In genomic region chr6:46130665-46131064, GRCh38 we compare ENCODE assay signal across 8 cellular contexts. TPM values are rescaled to one million over a fixed set of nuclear protein-coding genes. Genes with fewer than 3 reads are reported as not detected.
DNase-seq lines count a peak whose midpoint lies in the region; ATAC-seq and TF ChIP-seq lines count a peak whose summit lies in the region.

No MANE protein-coding gene starts in this region.

- POLR2A ChIA-PET in activated naive CD8-positive, alpha-beta T cell treated with anti-CD3 and anti-CD28 coated beads, Interleukin-2, amount 10 ng/mL, durations not matched to agents 7 days and 5 days (lab: Charles Lee), result no interaction called here

- no peaks in the 10 kb centered on the region for H3K36me3 Mint-ChIP-seq in stimulated activated naive CD8-positive, alpha-beta T cell treated with anti-CD3 and anti-CD28 coated beads, Interleukin-15, Interleukin-2, amounts not matched to agents 100 ng/mL and 50 ng/mL, for 24 hours (ENCODE audit: low read depth)
- H3K36me3 Mint-ChIP-seq in activated naive CD8-positive, alpha-beta T cell treated with anti-CD3 and anti-CD28 coated beads, Interleukin-2, amount 10 ng/mL, durations not matched to agents 7 days and 5 days, result peaks cover 4% of the 10 kb centered on the region
- no peaks in the 10 kb centered on the region for H3K36me3 Mint-ChIP-seq in osteocyte (ENCODE audit: unreplicated experiment)

- no peak for ATAC-seq in stimulated activated naive CD8-positive, alpha-beta T cell treated with anti-CD3 and anti-CD28 coated beads, Interleukin-15, Interleukin-2, amounts not matched to agents 100 U/mL and 50 U/mL, for 24 hours
- no peak for ATAC-seq in activated naive CD8-positive, alpha-beta T cell treated with anti-CD3 and anti-CD28 coated beads, Interleukin-2, amount 10 ng/mL, durations not matched to agents 7 days and 5 days (ENCODE audit: low read depth)
- no peak for ATAC-seq in HG03469 (IDR thresholded peaks at IDR 0.05; ENCODE audit: unreplicated experiment)

- peaks cover 63% of the 10 kb centered on the region for H3K4me1 Mint-ChIP-seq in stimulated activated naive CD8-positive, alpha-beta T cell treated with anti-CD3 and anti-CD28 coated beads, Interleukin-15, Interleukin-2, amounts not matched to agents 100 ng/mL and 50 ng/mL, for 24 hours (ENCODE audit: low read depth)
- H3K4me1 Mint-ChIP-seq in activated naive CD8-positive, alpha-beta T cell treated with anti-CD3 and anti-CD28 coated beads, Interleukin-2, amount 10 ng/mL, durations not matched to agents 7 days and 5 days, result peaks cover 24% of the 10 kb centered on the region
- peaks cover 7% of the 10 kb centered on the region for H3K4me1 Mint-ChIP-seq in osteocyte (ENCODE audit: unreplicated experiment)

- H3K4me3 ChIP-seq in mucosa of stomach (ENCODE audit: low read length), result peak overlapping the region; percentile 87
- no peak overlapping the region for H3K4me3 ChIP-seq in SJCRH30

- TF ChIP-seq CTCF in osteocyte (IDR thresholded peaks at IDR 0.05), result no peak

- no peaks in the 10 kb centered on the region for H3K9me3 ChIP-seq in mucosa of stomach (ENCODE audit: control insufficient read depth, low read length)
- no peaks in the 10 kb centered on the region for H3K9me3 ChIP-seq in SJCRH30 (replicated peaks)

- peak overlapping the region; percentile 89 for H3K27ac Mint-ChIP-seq in stimulated activated naive CD8-positive, alpha-beta T cell treated with anti-CD3 and anti-CD28 coated beads, Interleukin-15, Interleukin-2, amounts not matched to agents 100 ng/mL and 50 ng/mL, for 24 hours
- H3K27ac Mint-ChIP-seq in activated naive CD8-positive, alpha-beta T cell treated with anti-CD3 and anti-CD28 coated beads, Interleukin-2, amount 10 ng/mL, durations not matched to agents 7 days and 5 days, result peak overlapping the region; percentile 9
- H3K27ac Mint-ChIP-seq in osteocyte (ENCODE audit: unreplicated experiment), result no peak overlapping the region

- no peaks in the 10 kb centered on the region for H3K27me3 Mint-ChIP-seq in stimulated activated naive CD8-positive, alpha-beta T cell treated with anti-CD3 and anti-CD28 coated beads, Interleukin-15, Interleukin-2, amounts not matched to agents 100 ng/mL and 50 ng/mL, for 24 hours
- no peaks in the 10 kb centered on the region for H3K27me3 Mint-ChIP-seq in activated naive CD8-positive, alpha-beta T cell treated with anti-CD3 and anti-CD28 coated beads, Interleukin-2, amount 10 ng/mL, durations not matched to agents 7 days and 5 days
- peaks cover 56% of the 10 kb centered on the region for H3K27me3 Mint-ChIP-seq in osteocyte (ENCODE audit: unreplicated experiment)

- DNase-seq in stimulated activated naive CD8-positive, alpha-beta T cell treated with anti-CD3 and anti-CD28 coated beads, Interleukin-15, Interleukin-2, amounts not matched to agents 100 U/mL and 50 U/mL, for 24 hours, result no peak
- DNase-seq in activated naive CD8-positive, alpha-beta T cell treated with anti-CD3 and anti-CD28 coated beads, Interleukin-2, amount 10 ng/mL, durations not matched to agents 7 days and 5 days, result no peak
- DNase-seq in osteocyte (ENCODE audit: extremely low spot score, unreplicated experiment) (no peak), SJCRH30 (no peak), GM03348 (ENCODE audit: low spot score) (no peak)

- H3K27ac ChIP-seq in SJCRH30, result no peak overlapping the region

- H3K4me3 Mint-ChIP-seq in stimulated activated naive CD8-positive, alpha-beta T cell treated with anti-CD3 and anti-CD28 coated beads, Interleukin-15, Interleukin-2, amounts not matched to agents 100 ng/mL and 50 ng/mL, for 24 hours, result peak overlapping the region; percentile 98
- H3K4me3 Mint-ChIP-seq in activated naive CD8-positive, alpha-beta T cell treated with anti-CD3 and anti-CD28 coated beads, Interleukin-2, amount 10 ng/mL, durations not matched to agents 7 days and 5 days, result peak overlapping the region; percentile 93
- no peak overlapping the region for H3K4me3 Mint-ChIP-seq in osteocyte (ENCODE audit: unreplicated experiment)

- no peaks in the 10 kb centered on the region for H3K27me3 ChIP-seq in mucosa of stomach (ENCODE audit: control insufficient read depth, insufficient read depth, low read length)
- no peaks in the 10 kb centered on the region for H3K27me3 ChIP-seq in SJCRH30

- H3K9ac ChIP-seq in mucosa of stomach (ENCODE audit: low read length), result peak overlapping the region; percentile 98

- H3K36me3 ChIP-seq in mucosa of stomach (ENCODE audit: control insufficient read depth, insufficient read depth, low read length), result no peaks in the 10 kb centered on the region
- H3K36me3 ChIP-seq in SJCRH30, result no peaks in the 10 kb centered on the region

- H3K4me1 ChIP-seq in mucosa of stomach (ENCODE audit: control insufficient read depth, insufficient read depth, low read length) (no peaks in the 10 kb centered on the region), SJCRH30 (no peaks in the 10 kb centered on the region)

- H3K9me3 Mint-ChIP-seq in stimulated activated naive CD8-positive, alpha-beta T cell treated with anti-CD3 and anti-CD28 coated beads, Interleukin-15, Interleukin-2, amounts not matched to agents 100 ng/mL and 50 ng/mL, for 24 hours, result no peaks in the 10 kb centered on the region
- H3K9me3 Mint-ChIP-seq in activated naive CD8-positive, alpha-beta T cell treated with anti-CD3 and anti-CD28 coated beads, Interleukin-2, amount 10 ng/mL, durations not matched to agents 7 days and 5 days, result peaks cover 1% of the 10 kb centered on the region
- no peaks in the 10 kb centered on the region for H3K9me3 Mint-ChIP-seq in osteocyte (ENCODE audit: unreplicated experiment)

RNA-seq across cellular contexts. Expression of gene ENPP4, which starts 0.9 kb away (rescaled TPM):
- 1 to 10 TPM; 9.0 to 9.3 TPM for total RNA-seq in activated naive CD8-positive, alpha-beta T cell treated with anti-CD3 and anti-CD28 coated beads, Interleukin-2, amount 10 ng/mL, durations not matched to agents 7 days and 5 days
- 0.18 and 0.27 TPM in 2 replicates for total RNA-seq in osteocyte
- 0.23 and 0.32 TPM in 2 replicates for total RNA-seq in SJCRH30 (2014; rRNA removed; shearing (Covaris generic))

RNA-seq across cellular contexts. Expression of gene ENPP5, which starts 40.1 kb away (rescaled TPM):
- 1 to 10 TPM; 1.4 to 2.0 TPM for total RNA-seq in activated naive CD8-positive, alpha-beta T cell treated with anti-CD3 and anti-CD28 coated beads, Interleukin-2, amount 10 ng/mL, durations not matched to agents 7 days and 5 days
- not detected in 2 replicates for total RNA-seq in osteocyte
- total RNA-seq in SJCRH30 (2014; rRNA removed; shearing (Covaris generic)), result not detected in 2 replicates
